Comparison of ENCODE assay signal across 1 cellular context in genomic region chrX:74277846-74278245, GRCh38.
TF ChIP-seq lines count a peak whose summit lies in the region.

No MANE protein-coding gene starts in this region.

TF ChIP-seq in A549, 52 proteins besides CTCF, POLR2A, EP300 and RAD21 (continued from another document):
- TF ChIP-seq NPAS2 (CRISPR knock-in tag; IDR thresholded peaks at IDR 0.05; ENCODE audit: borderline replicate concordance), result no peak
- TF ChIP-seq TFCP2L1 (CRISPR knock-in tag; IDR thresholded peaks at IDR 0.05), result no peak
- no peak for TF ChIP-seq MAX (IDR thresholded peaks at IDR 0.05)
- TF ChIP-seq JUNB (IDR thresholded peaks at IDR 0.05), result no peak
- TF ChIP-seq ZSCAN20 (CRISPR knock-in tag; IDR thresholded peaks at IDR 0.05), result no peak
- TF ChIP-seq EHMT2 (IDR thresholded peaks at IDR 0.05; ENCODE audit: low read depth), result no peak
